2 cellular contexts compared by ENCODE assay signal in the genomic region with DNA sequence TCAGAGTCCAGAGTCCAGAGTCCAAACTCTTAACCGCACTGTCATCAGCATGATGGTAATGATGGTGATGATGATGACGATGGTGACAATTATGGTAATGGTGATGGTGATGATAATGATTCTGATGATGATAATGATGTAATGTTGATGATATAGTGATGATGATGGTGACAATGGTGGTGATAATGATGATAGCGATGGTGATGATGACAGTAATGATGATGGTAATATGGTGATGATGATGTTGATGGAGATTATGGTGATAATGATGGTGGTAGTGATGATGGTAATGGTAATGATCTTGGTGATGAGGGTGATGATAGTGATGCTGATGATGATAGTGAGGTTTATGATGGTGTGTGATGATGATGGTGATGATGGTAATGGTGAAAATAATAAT.
TF ChIP-seq lines count a peak whose summit lies in the region.

No MANE protein-coding gene starts in this region.

TF ChIP-seq in HepG2, 621 proteins besides CTCF, POLR2A, EP300 and RAD21 (continues in another document):
- no peak for TF ChIP-seq ZFP36 (IDR thresholded peaks at IDR 0.05; ENCODE audit: borderline replicate concordance, low read depth, low read length, partially characterized antibody)
- TF ChIP-seq, protein P1, sequence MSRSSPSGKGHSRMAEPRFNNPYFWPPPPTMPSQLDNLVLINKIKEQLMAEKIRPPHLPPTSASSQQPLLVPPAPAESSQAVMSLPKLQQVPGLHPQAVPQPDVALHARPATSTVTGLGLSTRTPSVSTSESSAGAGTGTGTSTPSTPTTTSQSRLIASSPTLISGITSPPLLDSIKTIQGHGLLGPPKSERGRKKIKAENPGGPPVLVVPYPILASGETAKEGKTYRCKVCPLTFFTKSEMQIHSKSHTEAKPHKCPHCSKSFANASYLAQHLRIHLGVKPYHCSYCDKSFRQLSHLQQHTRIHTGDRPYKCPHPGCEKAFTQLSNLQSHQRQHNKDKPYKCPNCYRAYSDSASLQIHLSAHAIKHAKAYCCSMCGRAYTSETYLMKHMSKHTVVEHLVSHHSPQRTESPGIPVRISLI (CRISPR knock-in tag; IDR thresholded peaks at IDR 0.05; ENCODE audit: borderline replicate concordance), result no peak
- 0 out of 2 replicates have a peak, but pooled peaks have one; percentile 73 for TF ChIP-seq FOXP1 (IDR thresholded peaks at IDR 0.05)
- no peak for TF ChIP-seq FOXP1 (CRISPR knock-in tag; IDR thresholded peaks at IDR 0.05)
- no peak for TF ChIP-seq ZNF124 (CRISPR knock-in tag; IDR thresholded peaks at IDR 0.05)
- TF ChIP-seq NR2C2 (CRISPR knock-in tag; IDR thresholded peaks at IDR 0.05; ENCODE audit: borderline replicate concordance), result no peak
- no peak for TF ChIP-seq ZNF354B (CRISPR knock-in tag; IDR thresholded peaks at IDR 0.05)
- peak; percentile 97 for TF ChIP-seq ATF7 (IDR thresholded peaks at IDR 0.05)
- no peak for TF ChIP-seq ATF7 (CRISPR knock-in tag; IDR thresholded peaks at IDR 0.05)
- TF ChIP-seq FOXK2 (IDR thresholded peaks at IDR 0.05), result peak; percentile 64; the same call in 1 of the 2 replicates
- no peak for TF ChIP-seq DPF2 (CRISPR knock-in tag; IDR thresholded peaks at IDR 0.05; ENCODE audit: borderline replicate concordance, low read depth)
- TF ChIP-seq, protein P2, sequence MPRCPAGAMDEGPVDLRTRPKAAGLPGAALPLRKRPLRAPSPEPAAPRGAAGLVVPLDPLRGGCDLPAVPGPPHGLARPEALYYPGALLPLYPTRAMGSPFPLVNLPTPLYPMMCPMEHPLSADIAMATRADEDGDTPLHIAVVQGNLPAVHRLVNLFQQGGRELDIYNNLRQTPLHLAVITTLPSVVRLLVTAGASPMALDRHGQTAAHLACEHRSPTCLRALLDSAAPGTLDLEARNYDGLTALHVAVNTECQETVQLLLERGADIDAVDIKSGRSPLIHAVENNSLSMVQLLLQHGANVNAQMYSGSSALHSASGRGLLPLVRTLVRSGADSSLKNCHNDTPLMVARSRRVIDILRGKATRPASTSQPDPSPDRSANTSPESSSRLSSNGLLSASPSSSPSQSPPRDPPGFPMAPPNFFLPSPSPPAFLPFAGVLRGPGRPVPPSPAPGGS (CRISPR knock-in tag; IDR thresholded peaks at IDR 0.05), result no peak
- TF ChIP-seq ZBTB7A (CRISPR knock-in tag; IDR thresholded peaks at IDR 0.05), result no peak
- peak; percentile 38; the same call in 1 of the 2 replicates for TF ChIP-seq LCORL (IDR thresholded peaks at IDR 0.05)
- TF ChIP-seq LCORL (CRISPR knock-in tag; IDR thresholded peaks at IDR 0.05), result no peak
- peak; percentile 97 for TF ChIP-seq PLRG1 (conservative IDR thresholded peaks at IDR 0.05)
- 0 out of 2 replicates have a peak, but pooled peaks have one; percentile 58 for TF ChIP-seq IKZF1 (IDR thresholded peaks at IDR 0.05)
- TF ChIP-seq SALL2 (CRISPR knock-in tag; IDR thresholded peaks at IDR 0.05), result no peak
- no peak for TF ChIP-seq ELF1 (CRISPR knock-in tag; IDR thresholded peaks at IDR 0.05)
- TF ChIP-seq ZNF350 (CRISPR knock-in tag; IDR thresholded peaks at IDR 0.05; ENCODE audit: borderline replicate concordance, low read depth), result no peak
- 0 out of 2 replicates have a peak, but pooled peaks have one; percentile 47 for TF ChIP-seq ZNF207 (IDR thresholded peaks at IDR 0.05; ENCODE audit: borderline replicate concordance)
- TF ChIP-seq, protein P3, sequence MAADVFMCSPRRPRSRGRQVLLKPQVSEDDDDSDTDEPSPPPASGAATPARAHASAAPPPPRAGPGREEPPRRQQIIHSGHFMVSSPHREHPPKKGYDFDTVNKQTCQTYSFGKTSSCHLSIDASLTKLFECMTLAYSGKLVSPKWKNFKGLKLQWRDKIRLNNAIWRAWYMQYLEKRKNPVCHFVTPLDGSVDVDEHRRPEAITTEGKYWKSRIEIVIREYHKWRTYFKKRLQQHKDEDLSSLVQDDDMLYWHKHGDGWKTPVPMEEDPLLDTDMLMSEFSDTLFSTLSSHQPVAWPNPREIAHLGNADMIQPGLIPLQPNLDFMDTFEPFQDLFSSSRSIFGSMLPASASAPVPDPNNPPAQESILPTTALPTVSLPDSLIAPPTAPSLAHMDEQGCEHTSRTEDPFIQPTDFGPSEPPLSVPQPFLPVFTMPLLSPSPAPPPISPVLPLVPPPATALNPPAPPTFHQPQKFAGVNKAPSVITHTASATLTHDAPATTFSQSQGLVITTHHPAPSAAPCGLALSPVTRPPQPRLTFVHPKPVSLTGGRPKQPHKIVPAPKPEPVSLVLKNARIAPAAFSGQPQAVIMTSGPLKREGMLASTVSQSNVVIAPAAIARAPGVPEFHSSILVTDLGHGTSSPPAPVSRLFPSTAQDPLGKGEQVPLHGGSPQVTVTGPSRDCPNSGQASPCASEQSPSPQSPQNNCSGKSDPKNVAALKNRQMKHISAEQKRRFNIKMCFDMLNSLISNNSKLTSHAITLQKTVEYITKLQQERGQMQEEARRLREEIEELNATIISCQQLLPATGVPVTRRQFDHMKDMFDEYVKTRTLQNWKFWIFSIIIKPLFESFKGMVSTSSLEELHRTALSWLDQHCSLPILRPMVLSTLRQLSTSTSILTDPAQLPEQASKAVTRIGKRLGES (CRISPR knock-in tag; IDR thresholded peaks at IDR 0.05; ENCODE audit: borderline replicate concordance), result no peak
- TF ChIP-seq, protein P4, sequence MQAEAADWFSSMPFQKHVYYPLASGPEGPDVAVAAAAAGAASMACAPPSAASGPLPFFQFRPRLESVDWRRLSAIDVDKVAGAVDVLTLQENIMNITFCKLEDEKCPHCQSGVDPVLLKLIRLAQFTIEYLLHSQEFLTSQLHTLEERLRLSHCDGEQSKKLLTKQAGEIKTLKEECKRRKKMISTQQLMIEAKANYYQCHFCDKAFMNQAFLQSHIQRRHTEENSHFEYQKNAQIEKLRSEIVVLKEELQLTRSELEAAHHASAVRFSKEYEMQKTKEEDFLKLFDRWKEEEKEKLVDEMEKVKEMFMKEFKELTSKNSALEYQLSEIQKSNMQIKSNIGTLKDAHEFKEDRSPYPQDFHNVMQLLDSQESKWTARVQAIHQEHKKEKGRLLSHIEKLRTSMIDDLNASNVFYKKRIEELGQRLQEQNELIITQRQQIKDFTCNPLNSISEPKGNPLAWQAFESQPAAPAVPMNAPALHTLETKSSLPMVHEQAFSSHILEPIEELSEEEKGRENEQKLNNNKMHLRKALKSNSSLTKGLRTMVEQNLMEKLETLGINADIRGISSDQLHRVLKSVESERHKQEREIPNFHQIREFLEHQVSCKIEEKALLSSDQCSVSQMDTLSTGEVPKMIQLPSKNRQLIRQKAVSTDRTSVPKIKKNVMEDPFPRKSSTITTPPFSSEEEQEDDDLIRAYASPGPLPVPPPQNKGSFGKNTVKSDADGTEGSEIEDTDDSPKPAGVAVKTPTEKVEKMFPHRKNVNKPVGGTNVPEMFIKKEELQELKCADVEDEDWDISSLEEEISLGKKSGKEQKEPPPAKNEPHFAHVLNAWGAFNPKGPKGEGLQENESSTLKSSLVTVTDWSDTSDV (CRISPR knock-in tag; IDR thresholded peaks at IDR 0.05), result no peak
- TF ChIP-seq ADNP (CRISPR knock-in tag; IDR thresholded peaks at IDR 0.05), result no peak
- TF ChIP-seq FOXA3 (CRISPR knock-in tag; IDR thresholded peaks at IDR 0.05), result no peak
- TF ChIP-seq SOX6 (IDR thresholded peaks at IDR 0.05), result peak; percentile 88; the same call in 1 of the 2 replicates
- TF ChIP-seq SOX6 (CRISPR knock-in tag; IDR thresholded peaks at IDR 0.05), result no peak

TF ChIP-seq in GM12878, 131 proteins besides CTCF, POLR2A, EP300 and RAD21:
- TF ChIP-seq SMC3 (IDR thresholded peaks at IDR 0.05; ENCODE audit: borderline replicate concordance, low read length), result no peak
- TF ChIP-seq, protein P5, sequence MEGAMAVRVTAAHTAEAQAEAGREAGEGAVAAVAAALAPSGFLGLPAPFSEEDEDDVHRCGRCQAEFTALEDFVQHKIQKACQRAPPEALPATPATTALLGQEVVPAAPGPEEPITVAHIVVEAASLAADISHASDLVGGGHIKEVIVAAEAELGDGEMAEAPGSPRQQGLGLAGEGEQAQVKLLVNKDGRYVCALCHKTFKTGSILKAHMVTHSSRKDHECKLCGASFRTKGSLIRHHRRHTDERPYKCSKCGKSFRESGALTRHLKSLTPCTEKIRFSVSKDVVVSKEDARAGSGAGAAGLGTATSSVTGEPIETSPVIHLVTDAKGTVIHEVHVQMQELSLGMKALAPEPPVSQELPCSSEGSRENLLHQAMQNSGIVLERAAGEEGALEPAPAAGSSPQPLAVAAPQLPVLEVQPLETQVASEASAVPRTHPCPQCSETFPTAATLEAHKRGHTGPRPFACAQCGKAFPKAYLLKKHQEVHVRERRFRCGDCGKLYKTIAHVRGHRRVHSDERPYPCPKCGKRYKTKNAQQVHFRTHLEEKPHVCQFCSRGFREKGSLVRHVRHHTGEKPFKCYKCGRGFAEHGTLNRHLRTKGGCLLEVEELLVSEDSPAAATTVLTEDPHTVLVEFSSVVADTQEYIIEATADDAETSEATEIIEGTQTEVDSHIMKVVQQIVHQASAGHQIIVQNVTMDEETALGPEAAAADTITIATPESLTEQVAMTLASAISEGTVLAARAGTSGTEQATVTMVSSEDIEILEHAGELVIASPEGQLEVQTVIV (IDR thresholded peaks at IDR 0.05; ENCODE audit: borderline replicate concordance, partially characterized antibody), result peak; percentile 19
